ENCODE assay signal across 20 cellular contexts in genomic region chr22:46812786-46813185, GRCh38. TPM values are rescaled to one million over a fixed set of nuclear protein-coding genes. Genes with fewer than 3 reads are reported as not detected.
DNase-seq lines count a peak whose midpoint lies in the region; ATAC-seq and TF ChIP-seq lines count a peak whose summit lies in the region.
"Had no signal": no experiment of that assay in that cellular context is flagged by ENCODE, and none has a peak within 500 bp of the region (broad histone marks: within the 10 kb centered on the region; RNA-seq: fewer than 3 reads in every experiment).

No MANE protein-coding gene starts in this region.

- intact Hi-C loops in activated CD8-positive, alpha-beta T cell treated with anti-CD3 and anti-CD28 coated beads for 36 hours (cut with micrococcal nuclease) = no loop called here

- H3K27ac Mint-ChIP-seq in activated CD8-positive, alpha-beta T cell treated with anti-CD3 and anti-CD28 coated beads, Interleukin-2, amount 10 ng/mL, durations not matched to agents 7 days and 5 days = no peak overlapping the region
- no peak overlapping the region for H3K27ac Mint-ChIP-seq in activated CD8-positive, alpha-beta T cell treated with anti-CD3 and anti-CD28 coated beads for 36 hours
- peak overlapping the region; percentile 59 for H3K27ac Mint-ChIP-seq in T-helper 17 cell
- no peak overlapping the region for H3K27ac Mint-ChIP-seq in endodermal cell
- H3K27ac Mint-ChIP-seq in neural crest cell (ENCODE audit: unreplicated experiment) = peak overlapping the region; percentile 7
- H3K27ac Mint-ChIP-seq: IgD-negative memory B cell had no signal

- TF ChIP-seq CTCF in activated CD8-positive, alpha-beta T cell treated with anti-CD3 and anti-CD28 coated beads for 36 hours (IDR thresholded peaks at IDR 0.05) = no peak
- TF ChIP-seq CTCF in endodermal cell (conservative IDR thresholded peaks at IDR 0.05) = no peak
- TF ChIP-seq CTCF in neural crest cell (conservative IDR thresholded peaks at IDR 0.05) = no peak
- no peak for TF ChIP-seq CTCF in RWPE1 (conservative IDR thresholded peaks at IDR 0.05; ENCODE audit: low read depth)

- H3K9me3 ChIP-seq in T-helper 17 cell (ENCODE audit: control insufficient read depth, low read length, poor library complexity, severe bottlenecking) (no peaks in the 10 kb centered on the region), endodermal cell (ENCODE audit: control insufficient read depth, low read length) (no peaks in the 10 kb centered on the region)
- H3K9me3 ChIP-seq: Peyer's patch had no signal

- ATAC-seq in activated CD8-positive, alpha-beta T cell treated with anti-CD3 and anti-CD28 coated beads, Interleukin-2, amount 10 ng/mL, durations not matched to agents 7 days and 5 days = no peak
- no peak for ATAC-seq in activated CD8-positive, alpha-beta T cell treated with anti-CD3 and anti-CD28 coated beads for 36 hours
- ATAC-seq in T-helper 17 cell = no peak
- ATAC-seq: Right ventricle myocardium inferior had no signal

- H3K4me3 ChIP-seq in endodermal cell (ENCODE audit: low read length) = no peak overlapping the region
- H3K4me3 ChIP-seq: Peyer's patch had no signal

- WGBS in endodermal cell (ENCODE audit: insufficient coverage in 1 of 2, insufficient read length in 1 of 2), 2 experiments = 83 to 95% methylated on average over 13 of the region's 13 CpGs

- H3K27ac ChIP-seq in endodermal cell (ENCODE audit: low read depth, low read length) = peak overlapping the region; percentile 57
- H3K27ac ChIP-seq in RWPE1 = no peak overlapping the region
- H3K27ac ChIP-seq: C4-2B, Peyer's patch had no signal

- H3K4me1 ChIP-seq in endodermal cell (ENCODE audit: control insufficient read depth, insufficient read depth, low read length) = no peaks in the 10 kb centered on the region

- H3K9me3 Mint-ChIP-seq in activated CD8-positive, alpha-beta T cell treated with anti-CD3 and anti-CD28 coated beads, Interleukin-2, amount 10 ng/mL, durations not matched to agents 7 days and 5 days (ENCODE audit: insufficient read depth) = no peaks in the 10 kb centered on the region
- H3K9me3 Mint-ChIP-seq in activated CD8-positive, alpha-beta T cell treated with anti-CD3 and anti-CD28 coated beads for 36 hours = peaks cover 3% of the 10 kb centered on the region
- H3K9me3 Mint-ChIP-seq in endodermal cell (no peaks in the 10 kb centered on the region), neural crest cell (peaks cover 2% of the 10 kb centered on the region)

- CTCF ChIA-PET in activated CD8-positive, alpha-beta T cell treated with anti-CD3 and anti-CD28 coated beads, Interleukin-2, amount 10 ng/mL, durations not matched to agents 7 days and 5 days (lab: Charles Lee) = interaction anchor here (0.9 kb wide), 1 partner anchor 14 kb away, joined by 4 read pairs; no protein-coding TSS in a partner anchor
- CTCF ChIA-PET in activated CD8-positive, alpha-beta T cell treated with anti-CD3 and anti-CD28 coated beads for 36 hours (lab: Charles Lee) = interaction anchor here (7.9 kb wide), 1 partner anchor 10 kb away, joined by 43 read pairs; no protein-coding TSS in a partner anchor
- CTCF ChIA-PET in RWPE1 (lab: Yijun Ruan, JAX) = no interaction called here

- H3K36me3 ChIP-seq in endodermal cell (ENCODE audit: control insufficient read depth, insufficient read depth, low read length) = peaks cover 19% of the 10 kb centered on the region

- H3K4me3 Mint-ChIP-seq in activated CD8-positive, alpha-beta T cell treated with anti-CD3 and anti-CD28 coated beads, Interleukin-2, amount 10 ng/mL, durations not matched to agents 7 days and 5 days = no peak overlapping the region
- no peak overlapping the region for H3K4me3 Mint-ChIP-seq in activated CD8-positive, alpha-beta T cell treated with anti-CD3 and anti-CD28 coated beads for 36 hours
- H3K4me3 Mint-ChIP-seq in T-helper 17 cell (no peak overlapping the region), endodermal cell (no peak overlapping the region), neural crest cell (peak overlapping the region; percentile 4)
- H3K4me3 Mint-ChIP-seq: IgD-negative memory B cell had no signal

- peaks cover 26% of the 10 kb centered on the region for H3K36me3 Mint-ChIP-seq in activated CD8-positive, alpha-beta T cell treated with anti-CD3 and anti-CD28 coated beads, Interleukin-2, amount 10 ng/mL, durations not matched to agents 7 days and 5 days (ENCODE audit: low read depth)
- H3K36me3 Mint-ChIP-seq in activated CD8-positive, alpha-beta T cell treated with anti-CD3 and anti-CD28 coated beads for 36 hours (ENCODE audit: low read depth) = peaks cover 39% of the 10 kb centered on the region
- H3K36me3 Mint-ChIP-seq in T-helper 17 cell (ENCODE audit: low read depth) = peaks cover 4% of the 10 kb centered on the region
- H3K36me3 Mint-ChIP-seq in endodermal cell (ENCODE audit: low read depth) = peaks cover 28% of the 10 kb centered on the region
- H3K36me3 Mint-ChIP-seq in neural crest cell (ENCODE audit: low read depth) = peaks cover 6% of the 10 kb centered on the region

- H3K9ac ChIP-seq in endodermal cell (ENCODE audit: extremely low read depth, low read length, poor library complexity, severe bottlenecking) = no peak overlapping the region

- H3K4me1 Mint-ChIP-seq in activated CD8-positive, alpha-beta T cell treated with anti-CD3 and anti-CD28 coated beads, Interleukin-2, amount 10 ng/mL, durations not matched to agents 7 days and 5 days (ENCODE audit: low read depth) = peaks cover 16% of the 10 kb centered on the region
- peaks cover 22% of the 10 kb centered on the region for H3K4me1 Mint-ChIP-seq in activated CD8-positive, alpha-beta T cell treated with anti-CD3 and anti-CD28 coated beads for 36 hours (ENCODE audit: low read depth)
- H3K4me1 Mint-ChIP-seq in T-helper 17 cell (peaks cover 33% of the 10 kb centered on the region), endodermal cell (peaks cover 9% of the 10 kb centered on the region), neural crest cell (peaks cover 63% of the 10 kb centered on the region)

- H3K27me3 Mint-ChIP-seq in activated CD8-positive, alpha-beta T cell treated with anti-CD3 and anti-CD28 coated beads, Interleukin-2, amount 10 ng/mL, durations not matched to agents 7 days and 5 days (ENCODE audit: low read depth) = no peaks in the 10 kb centered on the region
- no peaks in the 10 kb centered on the region for H3K27me3 Mint-ChIP-seq in activated CD8-positive, alpha-beta T cell treated with anti-CD3 and anti-CD28 coated beads for 36 hours
- H3K27me3 Mint-ChIP-seq in T-helper 17 cell = no peaks in the 10 kb centered on the region
- H3K27me3 Mint-ChIP-seq in endodermal cell (ENCODE audit: insufficient read depth) = no peaks in the 10 kb centered on the region
- no peaks in the 10 kb centered on the region for H3K27me3 Mint-ChIP-seq in neural crest cell (ENCODE audit: low read depth)
- H3K27me3 Mint-ChIP-seq: IgD-negative memory B cell had no signal

- POLR2A ChIA-PET in activated CD8-positive, alpha-beta T cell treated with anti-CD3 and anti-CD28 coated beads, Interleukin-2, amount 10 ng/mL, durations not matched to agents 7 days and 5 days (lab: Charles Lee) = no interaction called here
- POLR2A ChIA-PET in activated CD8-positive, alpha-beta T cell treated with anti-CD3 and anti-CD28 coated beads for 36 hours (lab: Charles Lee) = no interaction called here
- POLR2A ChIA-PET in RWPE1 (lab: Yijun Ruan, JAX; ENCODE audit: low non-redundant PET) = no interaction called here

- peak; percentile 8 for DNase-seq in activated CD8-positive, alpha-beta T cell treated with anti-CD3 and anti-CD28 coated beads, Interleukin-2, amount 10 ng/mL, durations not matched to agents 7 days and 5 days
- DNase-seq in activated CD8-positive, alpha-beta T cell treated with anti-CD3 and anti-CD28 coated beads for 36 hours = no peak
- DNase-seq in T-helper 17 cell (no peak), endodermal cell (peak; percentile 19), neural crest cell (ENCODE audit: low read depth, low spot score) (peak; percentile 17), RWPE1 (ENCODE audit: low spot score) (no peak), NCI-H2227 (lab: John Stamatoyannopoulos, UW; ENCODE audit: unreplicated experiment) (no peak)
- DNase-seq in activated CD4-positive, CD25-positive, alpha-beta regulatory T cell (lab: John Stamatoyannopoulos, UW) = no peak
- DNase-seq: 8988T, H7, MV-4-11, NCI-H1105 treated with DMSO at 0.1 percent for 48 hours, NCI-H2081, NCI-H2171, NCI-H446, NCI-H526 had no signal

- no peaks in the 10 kb centered on the region for H3K27me3 ChIP-seq in endodermal cell (ENCODE audit: control insufficient read depth, insufficient read depth, low read length, poor library complexity, severe bottlenecking)
- H3K27me3 ChIP-seq: Peyer's patch had no signal

RNA-seq across cellular contexts. Expression of gene TBC1D22A, which starts 50.3 kb away (rescaled TPM):
- total RNA-seq in activated CD8-positive, alpha-beta T cell treated with anti-CD3 and anti-CD28 coated beads, Interleukin-2, amount 10 ng/mL, durations not matched to agents 7 days and 5 days = 10 to 100 TPM; 34.1 to 38.7 TPM
- 10 to 100 TPM; 41.0 to 42.8 TPM for total RNA-seq in activated CD8-positive, alpha-beta T cell treated with anti-CD3 and anti-CD28 coated beads for 36 hours
- total RNA-seq in T-helper 17 cell (10 to 100 TPM; 42.1 to 43.8 TPM), endodermal cell (10 to 100 TPM; 21.0 to 27.9 TPM), neural crest cell (14.3 and 15.5 TPM in 2 replicates)
- polyA plus RNA-seq in endodermal cell (2013, experiment 1 of 2) = 11.4 TPM
- 11.7 TPM for polyA plus RNA-seq in endodermal cell (2013, experiment 2 of 2)

Comparison
In these comparisons a context has a peak if more than half of its experiments do, and no peak if none do; other contexts are left out.
1. DNase-seq: peak in activated CD8-positive, alpha-beta T cell treated with anti-CD3 and anti-CD28 coated beads, Interleukin-2, amount 10 ng/mL, durations not matched to agents 7 days and 5 days (single experiment), endodermal cell (single experiment) and neural crest cell (single experiment); none in activated CD8-positive, alpha-beta T cell treated with anti-CD3 and anti-CD28 coated beads for 36 hours (single experiment), T-helper 17 cell (0 of 3), activated CD4-positive, CD25-positive, alpha-beta regulatory T cell (0 of 4), RWPE1 (single experiment) and NCI-H2227 (single experiment).
2. H3K27ac Mint-ChIP-seq: peak in T-helper 17 cell (single experiment) and neural crest cell (single experiment); none in activated CD8-positive, alpha-beta T cell treated with anti-CD3 and anti-CD28 coated beads, Interleukin-2, amount 10 ng/mL, durations not matched to agents 7 days and 5 days (single experiment), activated CD8-positive, alpha-beta T cell treated with anti-CD3 and anti-CD28 coated beads for 36 hours (single experiment) and endodermal cell (single experiment).